11 cellular contexts compared by ENCODE assay signal in the genomic region with DNA sequence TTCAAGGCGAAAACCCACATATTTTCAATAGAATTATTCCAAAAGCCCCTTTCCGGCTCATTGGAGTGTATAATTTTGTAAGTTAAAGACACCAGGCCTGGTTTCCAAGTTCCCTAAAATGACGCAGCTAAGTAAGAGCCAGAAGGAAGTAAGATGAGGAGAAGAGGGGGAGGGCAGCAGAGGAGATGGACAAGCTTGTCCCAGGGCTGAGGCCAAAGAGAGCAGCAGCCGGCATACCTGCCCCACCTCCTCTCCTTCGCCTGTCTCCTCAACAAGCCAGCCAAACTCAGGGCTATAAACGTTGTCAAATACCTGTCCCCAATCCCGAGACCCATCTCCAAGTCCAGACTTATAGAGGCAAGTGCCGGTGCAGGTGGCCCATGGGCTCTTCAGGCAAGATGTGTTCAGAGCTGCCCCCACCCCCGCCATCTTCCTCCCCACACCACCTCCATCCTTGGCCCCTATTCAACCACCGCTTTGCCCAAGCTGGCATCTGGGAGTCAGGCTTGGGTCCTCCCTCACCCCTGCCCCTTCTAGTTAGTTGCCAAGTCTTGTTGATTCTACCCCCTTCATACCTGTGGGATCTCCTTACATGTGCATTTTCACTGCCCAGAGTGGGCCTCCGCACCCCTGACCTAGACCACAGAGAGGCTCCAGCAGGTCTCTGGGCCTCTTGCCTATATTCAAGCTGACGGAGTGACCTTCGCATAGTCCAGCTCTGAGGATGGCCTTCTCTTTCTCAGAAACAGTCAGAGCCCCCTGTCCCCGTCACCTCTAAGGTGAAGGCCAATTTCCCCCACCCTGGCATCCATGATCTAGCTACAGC.
DNase-seq lines count a peak whose midpoint lies in the region; ATAC-seq lines count a peak whose summit lies in the region.
"Had no signal": no experiment of that assay in that cellular context is flagged by ENCODE, and none has a peak within 500 bp of the region (broad histone marks: within the 10 kb centered on the region; RNA-seq: fewer than 3 reads in every experiment).

No MANE protein-coding gene starts in this region.

- H3K27ac Mint-ChIP-seq in T-cell = no peak overlapping the region
- H3K27ac Mint-ChIP-seq: natural killer cell had no signal

- H3K27me3 Mint-ChIP-seq in T-cell = peaks cover 51 to 52% of the 10 kb centered on the region in 2 donors

- ATAC-seq in GM19463 (IDR thresholded peaks at IDR 0.05; ENCODE audit: unreplicated experiment) = no peak
- no peak for ATAC-seq in HG03521 (IDR thresholded peaks at IDR 0.05; ENCODE audit: unreplicated experiment)
- ATAC-seq in T-cell (replicated peaks in 1 of 4) = no peak
- ATAC-seq: K562 had no signal

- peak overlapping the region; percentile 14; the same call in 1 of the 2 replicates for H3K9ac ChIP-seq in iPS-20b (ENCODE audit: low read depth, low read length)

- H3K4me3 ChIP-seq in iPS-20b (ENCODE audit: low read length) = peak overlapping the region; percentile 38; the same call in 1 of the 2 replicates
- H3K4me3 ChIP-seq: K562 had no signal

- H3K4me1 ChIP-seq in iPS-20b (ENCODE audit: insufficient read depth, low read length) = peaks cover 18% of the 10 kb centered on the region

- CTCF ChIA-PET in T-cell (lab: Charles Lee) = no interaction called here

- peaks cover 9% of the 10 kb centered on the region; the same call in 1 of the 2 replicates for H3K27me3 ChIP-seq in iPS-20b (ENCODE audit: insufficient read depth, low read length)

- no peaks in the 10 kb centered on the region for H3K9me3 ChIP-seq in iPS-20b (ENCODE audit: insufficient read depth, low read depth, low read length)

- DNase-seq in GDM1 (lab: John Stamatoyannopoulos, UW) = peak; percentile 57
- peak; percentile 42 for DNase-seq in NOMO-1 treated with dmso at 0.1 percent for 144 hours (lab: John Stamatoyannopoulos, UW; ENCODE audit: unreplicated experiment)
- DNase-seq in putamen (ENCODE audit: low spot score) = peak; percentile 62
- DNase-seq in activated CD4-positive, alpha-beta T cell treated with anti-CD3 and anti-CD28 coated beads for 48 hours = no peak
- no peak for DNase-seq in T-cell
- DNase-seq: natural killer cell; stimulated activated CD4-positive, alpha-beta T cell treated with anti-CD3 and anti-CD28 coated beads, Interleukin-15, amount 100 ng/mL, for 24 hours had no signal

- no peaks in the 10 kb centered on the region for H3K36me3 ChIP-seq in iPS-20b (ENCODE audit: insufficient read depth, low read depth, low read length)

- H3K36me3 Mint-ChIP-seq in T-cell = peaks cover 16% of the 10 kb centered on the region

- peaks cover 19 to 34% (median 22%) of the 10 kb centered on the region in 3 donors for H3K4me1 Mint-ChIP-seq in T-cell
- H3K4me1 Mint-ChIP-seq: natural killer cell had no signal

- no peak overlapping the region for H3K27ac ChIP-seq in iPS-20b (ENCODE audit: low read length)

- peaks cover 11 to 30% (median 21%) of the 10 kb centered on the region in 3 donors for H3K9me3 Mint-ChIP-seq in T-cell

- H3K4me3 Mint-ChIP-seq in T-cell = no peak overlapping the region
- H3K4me3 Mint-ChIP-seq: natural killer cell had no signal

- POLR2A ChIA-PET in T-cell (lab: Charles Lee) = no interaction called here

Comparison
In these comparisons a context has a peak if more than half of its experiments do, and no peak if none do; other contexts are left out.
1. DNase-seq: peak in GDM1 (single experiment), NOMO-1 treated with dmso at 0.1 percent for 144 hours (single experiment) and putamen (single experiment); none in activated CD4-positive, alpha-beta T cell treated with anti-CD3 and anti-CD28 coated beads for 48 hours (single experiment) and T-cell (0 of 34).